ENCODE assay signal across 1 cellular context in the genomic region with DNA sequence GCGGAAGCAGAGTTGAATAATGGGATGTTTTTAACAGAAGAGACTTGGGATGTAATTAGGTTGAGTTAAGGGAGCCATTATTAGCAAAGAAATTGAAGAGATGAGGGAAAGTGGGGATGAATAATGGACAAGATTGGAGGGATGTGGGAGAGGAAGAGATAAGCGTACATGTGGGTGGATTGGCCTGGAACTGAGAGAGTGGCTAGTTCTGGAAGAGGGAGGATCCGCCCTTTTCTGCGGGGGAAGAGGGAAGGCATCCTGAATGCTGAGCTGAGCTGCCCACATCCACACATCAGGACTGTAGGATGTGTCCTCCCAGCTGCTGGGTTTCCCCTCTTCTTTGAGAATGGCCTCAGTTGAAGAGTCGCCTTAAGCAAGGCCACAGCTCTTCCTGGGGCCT.
TF ChIP-seq lines count a peak whose summit lies in the region.

No MANE protein-coding gene starts in this region.

TF ChIP-seq in H1, 55 proteins besides CTCF, POLR2A, EP300 and RAD21 (continued from another document):
- TF ChIP-seq, protein P1, sequence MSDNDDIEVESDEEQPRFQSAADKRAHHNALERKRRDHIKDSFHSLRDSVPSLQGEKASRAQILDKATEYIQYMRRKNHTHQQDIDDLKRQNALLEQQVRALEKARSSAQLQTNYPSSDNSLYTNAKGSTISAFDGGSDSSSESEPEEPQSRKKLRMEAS (IDR thresholded peaks at IDR 0.05): no peak
- TF ChIP-seq MAFK (IDR thresholded peaks at IDR 0.05; ENCODE audit: low read depth, low read length): no peak
- TF ChIP-seq CHD2 (IDR thresholded peaks at IDR 0.05; ENCODE audit: low read length): no peak
- TF ChIP-seq KDM1A (IDR thresholded peaks at IDR 0.05; ENCODE audit: borderline replicate concordance, low read length): no peak
- no peak for TF ChIP-seq RNF2 (IDR thresholded peaks at IDR 0.05; ENCODE audit: borderline replicate concordance, low read depth, low read length, missing control alignments, poor library complexity, severe bottlenecking)
- TF ChIP-seq FOSL1 (IDR thresholded peaks at IDR 0.05; ENCODE audit: insufficient read depth, low read depth, low read length): no peak
- no peak for TF ChIP-seq TAF7 (optimal IDR thresholded peaks at IDR 0.05; ENCODE audit: borderline replicate concordance, low read depth, low read length)
- no peak for TF ChIP-seq TAF1 (IDR thresholded peaks at IDR 0.05; ENCODE audit: low read depth, low read length)
- no peak for TF ChIP-seq NANOG (IDR thresholded peaks at IDR 0.05; ENCODE audit: insufficient read depth, low read depth, low read length, poor library complexity, severe bottlenecking)
- no peak for TF ChIP-seq POLR2AphosphoS5 (IDR thresholded peaks at IDR 0.05; ENCODE audit: low read depth, low read length)
- TF ChIP-seq CBX5 (IDR thresholded peaks at IDR 0.05; ENCODE audit: low read depth, low read length): no peak
- TF ChIP-seq CTBP2 (IDR thresholded peaks at IDR 0.05; ENCODE audit: borderline replicate concordance, insufficient read depth, insufficient read length, low read length): no peak
